ENCODE assay signal across 7 cellular contexts in the genomic region with DNA sequence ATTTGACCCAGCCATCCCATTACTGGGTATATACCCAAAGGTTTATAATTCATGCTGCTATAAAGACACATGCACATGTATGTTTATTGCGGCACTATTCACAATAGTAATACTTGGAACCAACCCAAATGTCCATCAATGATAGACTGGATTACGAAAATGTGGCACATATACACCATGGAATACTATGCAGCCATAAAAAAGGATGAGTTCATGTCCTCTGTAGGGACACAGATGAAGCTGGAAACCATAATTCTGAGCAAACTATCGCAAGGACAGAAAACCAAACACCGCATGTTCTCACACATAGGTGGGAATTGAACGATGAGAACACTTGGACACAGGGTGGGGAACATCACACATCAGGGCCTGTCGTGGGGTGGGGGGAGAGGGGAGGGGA.
DNase-seq lines count a peak whose midpoint lies in the region; ATAC-seq, FAIRE-seq and TF ChIP-seq lines count a peak whose summit lies in the region.
"Not testable (repeated sequence)": the region's sequence is repeated elsewhere in the genome, so short reads cannot be mapped to it uniquely, and the experiment has no call there.

No MANE protein-coding gene starts in this region.

- not testable (repeated sequence) for H3K4me3 ChIP-seq in A549; CD4-positive, alpha-beta memory T cell (ENCODE audit: low read length in 2 of 2); K562

- ATAC-seq in A549; T-helper 17 cell; activated CD8-positive, alpha-beta T cell treated with anti-CD3 and anti-CD28 coated beads for 36 hours; K562; naive B cell (ENCODE audit: low read depth in 2 of 2): not testable (repeated sequence)

- H3K27ac ChIP-seq in A549; CD4-positive, alpha-beta memory T cell (ENCODE audit: low read depth, low read length); K562 (ENCODE audit: extremely low read depth, low read depth, low read length): not testable (repeated sequence)

- intact Hi-C loops in CD4-positive, alpha-beta memory T cell (cut with micrococcal nuclease); K562 (cut with micrococcal nuclease): not testable (repeated sequence)
- intact Hi-C loops in activated CD8-positive, alpha-beta T cell treated with anti-CD3 and anti-CD28 coated beads for 36 hours (cut with micrococcal nuclease), result loop anchor here (5.0 kb wide), 1 partner anchor 113 kb away; no protein-coding TSS in a partner anchor

- not testable (repeated sequence) for H3K27me3 ChIP-seq in CD4-positive, alpha-beta memory T cell (ENCODE audit: insufficient read depth, low read length); K562 (ENCODE audit: control insufficient read depth in 2 of 2, insufficient read depth in 2 of 2, low read length in 2 of 2)

- H3K36me3 ChIP-seq in CD4-positive, alpha-beta memory T cell (ENCODE audit: insufficient read depth, low read length), result not testable (repeated sequence)
- H3K36me3 ChIP-seq in K562 (ENCODE audit: control insufficient read depth, insufficient read depth, low read length), result peaks cover 14% of the 10 kb centered on the region; the same call in 1 of the 3 replicates

- not testable (repeated sequence) for H3K4me1 ChIP-seq in A549; K562 (replicated peaks in 1 of 2; ENCODE audit: control insufficient read depth in 2 of 2, insufficient read depth in 2 of 2, low read length in 2 of 2)
- H3K4me1 ChIP-seq in CD4-positive, alpha-beta memory T cell (ENCODE audit: insufficient read depth, low read length), result peaks cover 52% of the 10 kb centered on the region

- not testable (repeated sequence) for H3K9me3 Mint-ChIP-seq in CD4-positive, alpha-beta memory T cell; activated CD8-positive, alpha-beta T cell treated with anti-CD3 and anti-CD28 coated beads for 36 hours; activated naive CD4-positive, alpha-beta T cell treated with anti-CD3 and anti-CD28 coated beads, Interleukin-2, amount 50 U/mL, for 24 hours
- H3K9me3 Mint-ChIP-seq in naive B cell, result peaks cover 0 to 12% (median 0%) of the 10 kb centered on the region in 7 donors

- not testable (repeated sequence) for TF ChIP-seq RAD21 in A549 (conservative IDR thresholded peaks at IDR 0.05 in 1 of 2, IDR thresholded peaks at IDR 0.05 in 1 of 2); K562 (CRISPR knock-in tag; conservative IDR thresholded peaks at IDR 0.05 in 1 of 2, IDR thresholded peaks at IDR 0.05 in 1 of 2)

- not testable (repeated sequence) for H3K9ac ChIP-seq in K562 (ENCODE audit: insufficient read depth in 1 of 2, low read depth in 2 of 2, low read length in 2 of 2)

- POLR2A ChIA-PET in A549 (lab: Yijun Ruan, JAX); CD4-positive, alpha-beta memory T cell (lab: Charles Lee; ENCODE audit: partially characterized antibody); activated CD8-positive, alpha-beta T cell treated with anti-CD3 and anti-CD28 coated beads for 36 hours (lab: Charles Lee); K562 (lab: Yijun Ruan, JAX): not testable (repeated sequence)

- TF ChIP-seq POLR2A in A549 (IDR thresholded peaks at IDR 0.05; ENCODE audit: low read length); K562 (conservative IDR thresholded peaks at IDR 0.05): not testable (repeated sequence)

- not testable (repeated sequence) for H2AFZ ChIP-seq in K562 (ENCODE audit: low read depth, low read length)

- BruUV-seq in K562 (replicated peaks; lab: Mats Ljungman, UMichigan), result not testable (repeated sequence)

- H3K27me3 Mint-ChIP-seq in CD4-positive, alpha-beta memory T cell; T-helper 17 cell; activated CD8-positive, alpha-beta T cell treated with anti-CD3 and anti-CD28 coated beads for 36 hours; activated naive CD4-positive, alpha-beta T cell treated with anti-CD3 and anti-CD28 coated beads, Interleukin-2, amount 50 U/mL, for 24 hours; naive B cell: not testable (repeated sequence)

- not testable (repeated sequence) for TF ChIP-seq EP300 in A549 (IDR thresholded peaks at IDR 0.05); K562 (IDR thresholded peaks at IDR 0.05; ENCODE audit: low read length)

- not testable (repeated sequence) for DNase-seq in A549 (ENCODE audit: low read depth in 1 of 2, low spot score in 1 of 2); CD4-positive, alpha-beta memory T cell; T-helper 17 cell; activated CD8-positive, alpha-beta T cell treated with anti-CD3 and anti-CD28 coated beads for 36 hours; K562 (ENCODE audit: extremely low read depth in 1 of 4, low spot score in 3 of 4); naive B cell

- H3K36me3 Mint-ChIP-seq in CD4-positive, alpha-beta memory T cell, result peaks cover 36 to 66% of the 10 kb centered on the region in 2 donors
- H3K36me3 Mint-ChIP-seq in T-helper 17 cell (ENCODE audit: low read depth), result not testable (repeated sequence)
- peaks cover 61% of the 10 kb centered on the region for H3K36me3 Mint-ChIP-seq in activated CD8-positive, alpha-beta T cell treated with anti-CD3 and anti-CD28 coated beads for 36 hours (ENCODE audit: low read depth)
- peaks cover 36% of the 10 kb centered on the region for H3K36me3 Mint-ChIP-seq in activated naive CD4-positive, alpha-beta T cell treated with anti-CD3 and anti-CD28 coated beads, Interleukin-2, amount 50 U/mL, for 24 hours
- peaks cover 9 to 13% of the 10 kb centered on the region in 2 donors for H3K36me3 Mint-ChIP-seq in naive B cell

- not testable (repeated sequence) for H4K20me1 ChIP-seq in K562 (replicated peaks; ENCODE audit: control insufficient read depth, insufficient read depth, low read length)

- H3K4me1 Mint-ChIP-seq in CD4-positive, alpha-beta memory T cell, result peaks cover 46 to 85% (median 64%) of the 10 kb centered on the region in 4 donors
- peaks cover 20% of the 10 kb centered on the region for H3K4me1 Mint-ChIP-seq in T-helper 17 cell
- peaks cover 67% of the 10 kb centered on the region for H3K4me1 Mint-ChIP-seq in activated CD8-positive, alpha-beta T cell treated with anti-CD3 and anti-CD28 coated beads for 36 hours (ENCODE audit: low read depth)
- H3K4me1 Mint-ChIP-seq in activated naive CD4-positive, alpha-beta T cell treated with anti-CD3 and anti-CD28 coated beads, Interleukin-2, amount 50 U/mL, for 24 hours, result peaks cover 86% of the 10 kb centered on the region
- peaks cover 16 to 54% (median 46%) of the 10 kb centered on the region in 3 donors for H3K4me1 Mint-ChIP-seq in naive B cell

- not testable (repeated sequence) for H3K79me2 ChIP-seq in K562 (ENCODE audit: control insufficient read depth, insufficient read depth, low read length)

- H3K27ac Mint-ChIP-seq in CD4-positive, alpha-beta memory T cell, result peak overlapping the region in 4 of 7 donors; percentile 25 to 98 (median 36)
- H3K27ac Mint-ChIP-seq in T-helper 17 cell, result peak overlapping the region; percentile 47
- H3K27ac Mint-ChIP-seq in activated CD8-positive, alpha-beta T cell treated with anti-CD3 and anti-CD28 coated beads for 36 hours, result peak overlapping the region; percentile 74
- H3K27ac Mint-ChIP-seq in activated naive CD4-positive, alpha-beta T cell treated with anti-CD3 and anti-CD28 coated beads, Interleukin-2, amount 50 U/mL, for 24 hours, result peak overlapping the region; percentile 59
- H3K27ac Mint-ChIP-seq in naive B cell, result peak overlapping the region in 4 of 6 donors; percentile 42 to 91 (median 76)

- not testable (repeated sequence) for H3K9me3 ChIP-seq in A549; CD4-positive, alpha-beta memory T cell (ENCODE audit: control insufficient read depth in 1 of 2, low read length in 2 of 2); T-helper 17 cell (ENCODE audit: control insufficient read depth, low read length, poor library complexity, severe bottlenecking); K562 (replicated peaks; ENCODE audit: control insufficient read depth, insufficient read depth, low read depth, low read length)

- 96% methylated on average over 6 of the region's 6 CpGs for WGBS in A549 (ENCODE audit: missing lambda C conversion rate)
- WGBS in K562 (ENCODE audit: insufficient coverage, low coverage, missing lambda C conversion rate), result 100% methylated on average over 2 of the region's 6 CpGs

- not testable (repeated sequence) for H3K4me3 Mint-ChIP-seq in CD4-positive, alpha-beta memory T cell; T-helper 17 cell; activated CD8-positive, alpha-beta T cell treated with anti-CD3 and anti-CD28 coated beads for 36 hours; activated naive CD4-positive, alpha-beta T cell treated with anti-CD3 and anti-CD28 coated beads, Interleukin-2, amount 50 U/mL, for 24 hours; naive B cell

- H3K4me2 ChIP-seq in A549; K562 (ENCODE audit: insufficient read depth, low read length): not testable (repeated sequence)

- H3K9me1 ChIP-seq in K562 (ENCODE audit: control insufficient read depth, insufficient read depth, low read length), result not testable (repeated sequence)

- TF ChIP-seq CTCF in A549 (IDR thresholded peaks at IDR 0.05); activated CD8-positive, alpha-beta T cell treated with anti-CD3 and anti-CD28 coated beads for 36 hours (IDR thresholded peaks at IDR 0.05); K562 (IDR thresholded peaks at IDR 0.05 in 2 of 3, conservative IDR thresholded peaks at IDR 0.05 in 1 of 3; ENCODE audit: insufficient read depth in 2 of 3, low read depth in 1 of 3, low read length in 3 of 3): not testable (repeated sequence)

- in situ Hi-C loops in K562 (cut with MboI), result loop anchor here (25.0 kb wide), 1 partner anchor 573 kb away; the partner anchor contains the start of gene FOXP1

- CTCF ChIA-PET in A549 (lab: Yijun Ruan, JAX); CD4-positive, alpha-beta memory T cell (lab: Charles Lee; ENCODE audit: partially characterized antibody); activated CD8-positive, alpha-beta T cell treated with anti-CD3 and anti-CD28 coated beads for 36 hours (lab: Charles Lee); K562 (lab: Yijun Ruan, JAX; ENCODE audit: low intra/inter-chr PET ratio): not testable (repeated sequence)

- FAIRE-seq in A549 (lab: Jason Lieb, UNC); K562 (lab: Jason Lieb, UNC): not testable (repeated sequence)
